24 cellular contexts compared by ENCODE assay signal in genomic region chr7:90190995-90191394, GRCh38.
"Had no signal": no experiment of that assay in that cellular context is flagged by ENCODE, and none has a peak within 500 bp of the region (broad histone marks: within the 10 kb centered on the region; RNA-seq: fewer than 3 reads in every experiment).

No MANE protein-coding gene starts in this region.

- H3K4me1 ChIP-seq: colonic mucosa, esophagus muscularis mucosa, esophagus squamous epithelium, foreskin keratinocyte, gastrocnemius medialis, gastroesophageal sphincter had no signal

- H3K9me3 ChIP-seq: colonic mucosa, esophagus muscularis mucosa, esophagus squamous epithelium, gastrocnemius medialis had no signal

- ATAC-seq: effector memory CD8-positive, alpha-beta T cell; esophagus mucosa; foreskin keratinocyte; gastrocnemius medialis; gastroesophageal sphincter had no signal

- FAIRE-seq: endometrium, endothelial cell of umbilical vein had no signal

- DNase-seq: colonic mucosa; cortex of kidney; dermis blood vessel endothelial cell; dorsolateral prefrontal cortex; effector CD4-positive, alpha-beta T cell; effector CD8-positive, alpha-beta T cell; effector memory CD4-positive, alpha-beta T cell; effector memory CD8-positive, alpha-beta T cell; endodermal cell; erythroblast; esophagus squamous epithelium; foreskin fibroblast; foreskin keratinocyte; foreskin melanocyte; gastrocnemius medialis; glutamatergic neuron; head of caudate nucleus had no signal

- H3K36me3 ChIP-seq: colonic mucosa, esophagus muscularis mucosa, esophagus squamous epithelium, gastrocnemius medialis, gastroesophageal sphincter had no signal

- H3K27ac ChIP-seq: colonic mucosa, coronary artery, dorsolateral prefrontal cortex, epithelial cell of prostate, esophagus muscularis mucosa, esophagus squamous epithelium, foreskin keratinocyte, gastrocnemius medialis, gastroesophageal sphincter had no signal

- H3K4me3 ChIP-seq: colonic mucosa, coronary artery, dorsolateral prefrontal cortex, esophagus muscularis mucosa, esophagus squamous epithelium, gastrocnemius medialis, gastroesophageal sphincter had no signal

- H3K27me3 ChIP-seq: colonic mucosa, dorsolateral prefrontal cortex, esophagus muscularis mucosa, esophagus squamous epithelium, foreskin keratinocyte, gastrocnemius medialis, gastroesophageal sphincter had no signal
